In the genomic region with DNA sequence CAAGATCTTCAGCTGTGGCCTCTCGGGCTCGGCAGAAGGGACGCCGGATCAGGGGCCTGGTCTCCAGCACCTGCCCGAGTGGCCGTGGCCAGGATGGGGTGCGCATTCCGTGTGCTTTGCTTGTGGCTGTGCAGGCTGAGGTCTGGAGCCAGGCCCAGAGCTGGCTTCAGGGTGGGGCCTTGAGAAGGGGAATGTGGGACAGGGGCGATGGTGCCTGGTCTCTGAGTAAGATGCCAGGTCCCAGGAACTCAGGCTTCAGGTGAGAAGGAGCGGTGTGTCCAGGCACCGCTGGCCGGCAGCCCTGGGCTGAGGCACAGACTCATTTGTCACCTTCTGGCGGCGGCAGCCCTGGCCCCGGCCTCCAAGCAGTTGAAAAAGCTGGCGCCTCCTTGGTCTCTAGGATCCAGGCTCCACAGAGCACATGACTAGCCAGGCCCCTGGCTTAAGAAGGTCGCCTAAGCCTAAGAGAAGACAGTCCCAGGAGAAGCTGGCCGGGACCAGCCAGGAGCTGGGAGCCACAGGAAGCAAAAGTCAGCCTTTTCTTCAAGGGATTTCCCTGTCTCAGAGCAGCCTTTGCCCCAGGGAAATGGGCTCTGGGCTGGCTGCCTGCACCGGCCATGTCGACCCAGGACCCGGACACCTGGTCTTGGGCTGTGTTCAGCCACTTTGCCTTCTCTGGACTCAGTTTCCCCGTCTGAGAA, we compare ENCODE assay signal across 18 cellular contexts. TPM values are rescaled to one million over a fixed set of nuclear protein-coding genes. Genes with fewer than 3 reads are reported as not detected.
A peak's percentile ranks its signal among the peaks of the same experiment; 100 is the strongest.
DNase-seq lines count a peak whose midpoint lies in the region; ATAC-seq and TF ChIP-seq lines count a peak whose summit lies in the region.
"Had no signal": no experiment of that assay in that cellular context is flagged by ENCODE, and none has a peak within 500 bp of the region (broad histone marks: within the 10 kb centered on the region; RNA-seq: fewer than 3 reads in every experiment).

No MANE protein-coding gene starts in this region.

- TF ChIP-seq CTCF in Peyer's patch (IDR thresholded peaks at IDR 0.05), result no peak
- TF ChIP-seq CTCF in CD8-positive, alpha-beta T cell (IDR thresholded peaks at IDR 0.05), result no peak

- H3K9me3 ChIP-seq in GM23248 (ENCODE audit: low read depth) (no peaks in the 10 kb centered on the region), SK-N-MC (ENCODE audit: low read depth, low read length) (no peaks in the 10 kb centered on the region), Peyer's patch (no peaks in the 10 kb centered on the region)
- no peaks in the 10 kb centered on the region for H3K9me3 ChIP-seq in CD8-positive, alpha-beta T cell (ENCODE audit: low read length)
- H3K9me3 ChIP-seq: HAP-1 had no signal

- 31 to 32% methylated on average over 22 of the region's 22 CpGs for WGBS in GM23248 (ENCODE audit: low coverage in 1 of 2, low lambda C conversion rate in 2 of 2, missing lambda C conversion rate in 2 of 2), 2 experiments

- no peaks in the 10 kb centered on the region for H3K9me3 Mint-ChIP-seq in CD8-positive, alpha-beta T cell
- H3K9me3 Mint-ChIP-seq in activated T-helper 17 cell treated with anti-CD3 and anti-CD28 coated beads, Interleukin-2, amount 50 U/mL, for 72 hours, result no peaks in the 10 kb centered on the region

- no peak overlapping the region for H3K4me2 ChIP-seq in GM23248 (ENCODE audit: unreplicated experiment)

- H3K36me3 Mint-ChIP-seq in CD8-positive, alpha-beta T cell, result no peaks in the 10 kb centered on the region
- no peaks in the 10 kb centered on the region for H3K36me3 Mint-ChIP-seq in activated T-helper 17 cell treated with anti-CD3 and anti-CD28 coated beads, Interleukin-2, amount 50 U/mL, for 72 hours (ENCODE audit: low read depth)

- H3F3A ChIP-seq in GM23248 (ENCODE audit: insufficient read depth), result no peaks in the 10 kb centered on the region

- no peak overlapping the region for H3K4me3 ChIP-seq in GM23248
- no peak overlapping the region for H3K4me3 ChIP-seq in SK-N-MC
- no peak overlapping the region for H3K4me3 ChIP-seq in Peyer's patch
- no peak overlapping the region for H3K4me3 ChIP-seq in CD8-positive, alpha-beta T cell (ENCODE audit: low read depth, low read length)
- H3K4me3 ChIP-seq: HAP-1 had no signal

- CTCF ChIA-PET in CD8-positive, alpha-beta T cell (lab: Charles Lee), result no interaction called here

- no peak for ATAC-seq in CD8-positive, alpha-beta T cell
- ATAC-seq in activated T-helper 17 cell treated with anti-CD3 and anti-CD28 coated beads, Interleukin-2, amount 50 U/mL, for 72 hours (replicated peaks), result no peak
- no peak for ATAC-seq in HG02763 (IDR thresholded peaks at IDR 0.05; ENCODE audit: unreplicated experiment)

- H3K4me1 ChIP-seq in GM23248 (ENCODE audit: insufficient read depth) (no peaks in the 10 kb centered on the region), Peyer's patch (no peaks in the 10 kb centered on the region)
- H3K4me1 ChIP-seq in CD8-positive, alpha-beta T cell (ENCODE audit: insufficient read depth, low read length), result no peaks in the 10 kb centered on the region
- H3K4me1 ChIP-seq: HAP-1 had no signal

- in situ Hi-C loops in GM23248 (cut with MboI), result no loop called here

- H3K36me3 ChIP-seq in GM23248 (ENCODE audit: low read depth) (no peaks in the 10 kb centered on the region), SK-N-MC (ENCODE audit: insufficient read depth, low read length) (no peaks in the 10 kb centered on the region), Peyer's patch (no peaks in the 10 kb centered on the region)
- H3K36me3 ChIP-seq in CD8-positive, alpha-beta T cell (ENCODE audit: insufficient read depth, low read length), result no peaks in the 10 kb centered on the region
- H3K36me3 ChIP-seq: HAP-1 had no signal

- H3K27me3 ChIP-seq in GM23248 (replicated peaks; ENCODE audit: insufficient read depth) (peaks cover 18% of the 10 kb centered on the region), layer of hippocampus (ENCODE audit: control insufficient read depth, insufficient read depth, low read length) (peaks cover 12% of the 10 kb centered on the region), Peyer's patch (no peaks in the 10 kb centered on the region)
- no peaks in the 10 kb centered on the region for H3K27me3 ChIP-seq in CD8-positive, alpha-beta T cell (ENCODE audit: insufficient read depth, low read length)

- H3K9me2 ChIP-seq in GM23248 (ENCODE audit: insufficient read depth), result no peaks in the 10 kb centered on the region

- no peaks in the 10 kb centered on the region for H4K20me1 ChIP-seq in GM23248 (ENCODE audit: insufficient read depth)

- TF ChIP-seq POLR2A in Peyer's patch (IDR thresholded peaks at IDR 0.05), result no peak

- H3K9ac ChIP-seq in GM23248, result no peak overlapping the region
- peak overlapping the region; percentile 45 for H3K9ac ChIP-seq in SK-N-MC (ENCODE audit: insufficient read length)

- H3K27ac Mint-ChIP-seq in CD8-positive, alpha-beta T cell, result no peak overlapping the region
- no peak overlapping the region for H3K27ac Mint-ChIP-seq in activated T-helper 17 cell treated with anti-CD3 and anti-CD28 coated beads, Interleukin-2, amount 50 U/mL, for 72 hours

- H3K27me3 Mint-ChIP-seq in CD8-positive, alpha-beta T cell (ENCODE audit: low read depth), result peaks cover 11% of the 10 kb centered on the region
- no peaks in the 10 kb centered on the region for H3K27me3 Mint-ChIP-seq in activated T-helper 17 cell treated with anti-CD3 and anti-CD28 coated beads, Interleukin-2, amount 50 U/mL, for 72 hours

- no peaks in the 10 kb centered on the region for H3K79me2 ChIP-seq in GM23248 (ENCODE audit: insufficient read depth)

- intact Hi-C loops in CD8-positive, alpha-beta T cell (cut with DNase I, micrococcal nuclease), result no loop called here

- POLR2A ChIA-PET in CD8-positive, alpha-beta T cell (lab: Charles Lee), result no interaction called here

- H3K4me1 Mint-ChIP-seq in CD8-positive, alpha-beta T cell (ENCODE audit: low read depth), result no peaks in the 10 kb centered on the region
- no peaks in the 10 kb centered on the region for H3K4me1 Mint-ChIP-seq in activated T-helper 17 cell treated with anti-CD3 and anti-CD28 coated beads, Interleukin-2, amount 50 U/mL, for 72 hours

- no peak overlapping the region for H2AFZ ChIP-seq in GM23248

- H3K27ac ChIP-seq in GM23248, result no peak overlapping the region
- no peak overlapping the region for H3K27ac ChIP-seq in SK-N-MC
- H3K27ac ChIP-seq in layer of hippocampus (ENCODE audit: low read depth, low read length), result peak overlapping the region; percentile 18
- H3K27ac ChIP-seq in Peyer's patch, result no peak overlapping the region
- H3K27ac ChIP-seq in CD8-positive, alpha-beta T cell (ENCODE audit: low read depth, low read length), result no peak overlapping the region

- DNase-seq in GM23248 (peak; percentile 38), SK-N-MC (ENCODE audit: low read depth, low spot score) (no peak), pons (ENCODE audit: low spot score) (peak; percentile 3), Peyer's patch (no peak)
- no peak for DNase-seq in CD8-positive, alpha-beta T cell
- DNase-seq: activated CD4-positive, alpha-beta T cell treated with anti-CD3 and anti-CD28 coated beads, Interleukin-2, amount 50 U/mL, for 1 hour; Calu3; midbrain; NCI-H1417 treated with DMSO at 0.1 percent for 48 hours; NCI-H2171 treated with DMSO at 0.1 percent for 48 hours; occipital lobe; small intestine; stimulated activated CD4-positive, alpha-beta T cell treated with anti-CD3 and anti-CD28 coated beads, Interleukin-4, amount 100 ng/mL, for 4 hours; SW 1271 had no signal

- no peak overlapping the region for H3K4me3 Mint-ChIP-seq in CD8-positive, alpha-beta T cell
- no peak overlapping the region for H3K4me3 Mint-ChIP-seq in activated T-helper 17 cell treated with anti-CD3 and anti-CD28 coated beads, Interleukin-2, amount 50 U/mL, for 72 hours

RNA-seq across cellular contexts. Expression of a gene that starts 35.1 kb away (rescaled TPM):
- 15.7 and 17.7 TPM in 2 replicates for total RNA-seq in GM23248 (2014; rRNA removed; shearing (Covaris generic))
- 18.7 and 19.8 TPM in 2 replicates for polyA plus RNA-seq in GM23248 (2016; fragmentation: Nextera tagmentation; extraction: Ambion mirVana)
- total RNA-seq in Peyer's patch, result 10 to 100 TPM; 11.6 to 15.4 (median 13.3) TPM
- 1 to 10 TPM; 7.8 to 8.6 TPM for total RNA-seq in CD8-positive, alpha-beta T cell
- 10 to 100 TPM; 16.0 to 20.5 TPM for total RNA-seq in activated T-helper 17 cell treated with anti-CD3 and anti-CD28 coated beads, Interleukin-2, amount 50 U/mL, for 72 hours

RNA-seq across cellular contexts. Expression of a gene that starts 43.4 kb away (rescaled TPM):
- 42.4 and 52.2 TPM in 2 replicates for total RNA-seq in GM23248 (2014; rRNA removed; shearing (Covaris generic))
- 9.7 and 9.9 TPM in 2 replicates for polyA plus RNA-seq in GM23248 (2016; fragmentation: Nextera tagmentation; extraction: Ambion mirVana)
- total RNA-seq in Peyer's patch, result 10 to 100 TPM; 73.3 to 88.3 (median 76.3) TPM
- total RNA-seq in CD8-positive, alpha-beta T cell, result 10 to 100 TPM; 47.8 to 52.2 TPM
- total RNA-seq in activated T-helper 17 cell treated with anti-CD3 and anti-CD28 coated beads, Interleukin-2, amount 50 U/mL, for 72 hours, result 10 to 100 TPM; 42.3 to 52.6 TPM

RNA-seq across cellular contexts. Expression of a gene that starts 52.6 kb away (rescaled TPM):
- not detected in 2 replicates for total RNA-seq in GM23248 (2014; rRNA removed; shearing (Covaris generic))
- polyA plus RNA-seq in GM23248 (2016; fragmentation: Nextera tagmentation; extraction: Ambion mirVana), result not detected in 2 replicates
- under 1 TPM in 1 of 4 donors, not detected in 3; 0.76 TPM for total RNA-seq in Peyer's patch
- total RNA-seq in CD8-positive, alpha-beta T cell, result not detected
- total RNA-seq in activated T-helper 17 cell treated with anti-CD3 and anti-CD28 coated beads, Interleukin-2, amount 50 U/mL, for 72 hours, result not detected
- total RNA-seq: Calu3 had no signal

RNA-seq across cellular contexts. Expression of a gene that starts 55.6 kb away (rescaled TPM):
- total RNA-seq in GM23248 (2014; rRNA removed; shearing (Covaris generic)), result not detected in 2 replicates
- polyA plus RNA-seq in GM23248 (2016; fragmentation: Nextera tagmentation; extraction: Ambion mirVana), result 0.25 TPM in 1 of 2 replicates, not detected in the other
- total RNA-seq in Peyer's patch, result 10 to 100 TPM in 1 of 4 donors, 1 to 10 TPM in 3; 3.3 to 19.8 (median 4.1) TPM
- not detected for total RNA-seq in CD8-positive, alpha-beta T cell
- not detected for total RNA-seq in activated T-helper 17 cell treated with anti-CD3 and anti-CD28 coated beads, Interleukin-2, amount 50 U/mL, for 72 hours

Comparison
In these comparisons a context has a peak if more than half of its experiments do, and no peak if none do; other contexts are left out.
1. DNase-seq: peak in GM23248 (single experiment) and pons (single experiment); none in SK-N-MC (single experiment), Peyer's patch (0 of 3) and CD8-positive, alpha-beta T cell (0 of 7).